In the genomic region with DNA sequence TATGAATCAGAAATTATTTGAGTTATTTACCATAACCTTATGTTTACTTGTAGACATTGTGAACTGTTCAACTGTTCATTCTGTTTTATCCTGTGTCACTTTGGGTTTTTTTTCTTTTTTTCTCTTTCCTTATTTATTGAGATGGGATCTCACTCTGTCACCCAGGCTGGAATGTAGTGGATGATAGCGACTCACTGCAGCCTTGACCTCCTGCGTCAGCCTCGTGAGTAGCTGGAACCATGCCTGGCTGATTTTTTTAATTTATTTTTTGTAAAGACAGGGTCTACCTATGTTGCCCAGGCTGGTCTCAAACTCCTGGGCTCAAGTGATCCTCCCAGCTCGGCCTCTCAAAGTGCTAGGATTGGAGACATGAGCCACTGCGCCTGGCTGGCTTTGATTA, we compare ENCODE assay signal across 14 cellular contexts.
"Had no signal": no experiment of that assay in that cellular context is flagged by ENCODE, and none has a peak within 500 bp of the region (broad histone marks: within the 10 kb centered on the region; RNA-seq: fewer than 3 reads in every experiment).

No MANE protein-coding gene starts in this region.

- H3K4me1 Mint-ChIP-seq: endodermal cell had no signal

- H3K4me3 ChIP-seq: gastrocnemius medialis, hepatocyte, testis, upper lobe of right lung had no signal

- H3K4me3 Mint-ChIP-seq: activated CD4-positive, alpha-beta memory T cell treated with anti-CD3 and anti-CD28 coated beads for 36 hours; activated naive CD8-positive, alpha-beta T cell; endodermal cell; stimulated activated naive CD8-positive, alpha-beta T cell treated with anti-CD3 and anti-CD28 coated beads, Interleukin-15, Interleukin-2, amounts not matched to agents 100 ng/mL and 50 ng/mL, for 24 hours; T-helper 2 cell treated with Interferon-gamma antibody and Interleukin-4, amounts not matched to agents 5 μg/mL and 100 μg/mL, for 36 hours had no signal

- H3K27ac Mint-ChIP-seq: activated CD4-positive, alpha-beta memory T cell treated with anti-CD3 and anti-CD28 coated beads for 36 hours; activated naive CD8-positive, alpha-beta T cell; endodermal cell; stimulated activated naive CD8-positive, alpha-beta T cell treated with anti-CD3 and anti-CD28 coated beads, Interleukin-15, Interleukin-2, amounts not matched to agents 100 ng/mL and 50 ng/mL, for 24 hours; T-helper 2 cell treated with Interferon-gamma antibody and Interleukin-4, amounts not matched to agents 5 μg/mL and 100 μg/mL, for 36 hours had no signal

- H3K9me3 Mint-ChIP-seq: activated CD4-positive, alpha-beta memory T cell treated with anti-CD3 and anti-CD28 coated beads for 36 hours; endodermal cell; T-helper 2 cell treated with Interferon-gamma antibody and Interleukin-4, amounts not matched to agents 5 μg/mL and 100 μg/mL, for 36 hours had no signal

- DNase-seq: activated CD4-positive, alpha-beta memory T cell treated with anti-CD3 and anti-CD28 coated beads for 36 hours; activated gamma-delta T cell; activated T-cell treated with anti-CD3 and anti-CD28 coated beads, Interleukin-2, amount 50 U/mL, for 48 hours; cerebellar nuclear complex; endodermal cell; gastrocnemius medialis; stimulated activated CD4-positive, alpha-beta T cell treated with anti-CD3 and anti-CD28 coated beads, Interleukin-15, amount 100 ng/mL, for 24 hours; stimulated activated CD4-positive, alpha-beta T cell treated with anti-CD3 and anti-CD28 coated beads, Interleukin-4, amount 100 ng/mL, for 24 hours; testis; upper lobe of right lung had no signal

- H3K27me3 Mint-ChIP-seq: stimulated activated naive CD8-positive, alpha-beta T cell treated with anti-CD3 and anti-CD28 coated beads, Interleukin-15, Interleukin-2, amounts not matched to agents 100 ng/mL and 50 ng/mL, for 24 hours had no signal

- H3K36me3 Mint-ChIP-seq: activated CD4-positive, alpha-beta memory T cell treated with anti-CD3 and anti-CD28 coated beads for 36 hours; activated naive CD8-positive, alpha-beta T cell had no signal
